In genomic region chr10:95434583-95434982, GRCh38 we compare ENCODE assay signal across 17 cellular contexts.
DNase-seq lines count a peak whose midpoint lies in the region; ATAC-seq and TF ChIP-seq lines count a peak whose summit lies in the region.
"Had no signal": no experiment of that assay in that cellular context is flagged by ENCODE, and none has a peak within 500 bp of the region (broad histone marks: within the 10 kb centered on the region; RNA-seq: fewer than 3 reads in every experiment).

No MANE protein-coding gene starts in this region.

- ATAC-seq in Right ventricle myocardium inferior: no peak
- ATAC-seq in gastrocnemius medialis: no peak
- no peak for ATAC-seq in activated CD4-positive, alpha-beta T cell treated with anti-CD3 and anti-CD28 coated beads for 36 hours
- ATAC-seq in T-cell (replicated peaks in 1 of 4): no peak
- no peak for ATAC-seq in GM21619 (IDR thresholded peaks at IDR 0.05; ENCODE audit: unreplicated experiment)
- ATAC-seq: activated CD8-positive, alpha-beta memory T cell treated with anti-CD3 and anti-CD28 coated beads, Interleukin-2, amount 10 ng/mL, durations not matched to agents 7 days and 5 days had no signal

- H3K4me1 ChIP-seq in left ventricle myocardium inferior (peaks cover 100% of the 10 kb centered on the region), gastrocnemius medialis (peaks cover 38 to 40% of the 10 kb centered on the region in 2 donors)
- H3K4me1 ChIP-seq: SJCRH30 had no signal

- TF ChIP-seq CTCF in left ventricle myocardium inferior (IDR thresholded peaks at IDR 0.05; ENCODE audit: borderline replicate concordance) (no peak), gastrocnemius medialis (IDR thresholded peaks at IDR 0.05 in 4 of 5, conservative IDR thresholded peaks at IDR 0.05 in 1 of 5) (no peak)

- POLR2A ChIA-PET in activated CD4-positive, alpha-beta T cell treated with anti-CD3 and anti-CD28 coated beads for 36 hours (lab: Charles Lee): interaction anchor here (0.5 kb wide), 1 partner anchor 188 kb away, joined by 3 read pairs; no protein-coding TSS in a partner anchor
- POLR2A ChIA-PET in T-cell (lab: Charles Lee): no interaction called here

- no peak overlapping the region for H3K27ac Mint-ChIP-seq in activated CD4-positive, alpha-beta T cell treated with anti-CD3 and anti-CD28 coated beads for 36 hours
- no peak overlapping the region for H3K27ac Mint-ChIP-seq in T-cell
- H3K27ac Mint-ChIP-seq: activated CD8-positive, alpha-beta memory T cell treated with anti-CD3 and anti-CD28 coated beads, Interleukin-2, amount 10 ng/mL, durations not matched to agents 7 days and 5 days had no signal

- peaks cover 17% of the 10 kb centered on the region for H3K36me3 ChIP-seq in left ventricle myocardium inferior
- H3K36me3 ChIP-seq in gastrocnemius medialis: peaks cover 0 to 33% of the 10 kb centered on the region in 2 donors
- H3K36me3 ChIP-seq: SJCRH30 had no signal

- H3K36me3 Mint-ChIP-seq in activated CD4-positive, alpha-beta T cell treated with anti-CD3 and anti-CD28 coated beads for 36 hours (ENCODE audit: low read depth): no peaks in the 10 kb centered on the region
- H3K36me3 Mint-ChIP-seq in T-cell: no peaks in the 10 kb centered on the region
- H3K36me3 Mint-ChIP-seq: activated CD8-positive, alpha-beta memory T cell treated with anti-CD3 and anti-CD28 coated beads, Interleukin-2, amount 10 ng/mL, durations not matched to agents 7 days and 5 days; CD14-positive monocyte had no signal

- no peaks in the 10 kb centered on the region for H3K9me3 ChIP-seq in left ventricle myocardium inferior (replicated peaks)
- no peaks in the 10 kb centered on the region for H3K9me3 ChIP-seq in gastrocnemius medialis
- H3K9me3 ChIP-seq: SJCRH30 had no signal

- no peaks in the 10 kb centered on the region for H3K4me1 Mint-ChIP-seq in activated CD4-positive, alpha-beta T cell treated with anti-CD3 and anti-CD28 coated beads for 36 hours
- H3K4me1 Mint-ChIP-seq in T-cell: no peaks in the 10 kb centered on the region
- H3K4me1 Mint-ChIP-seq: CD14-positive monocyte had no signal

- no peaks in the 10 kb centered on the region for H3K27me3 Mint-ChIP-seq in activated CD4-positive, alpha-beta T cell treated with anti-CD3 and anti-CD28 coated beads for 36 hours
- H3K27me3 Mint-ChIP-seq in T-cell: no peaks in the 10 kb centered on the region

- in situ Hi-C loops in gastrocnemius medialis (cut with MboI; ENCODE audit: low sequenced_read_pairs in 4 of 4): loop anchor here in 3 of 4 donors (5.0 kb wide), 1 partner anchor 168 kb away; no protein-coding TSS in a partner anchor

- H3K4me3 Mint-ChIP-seq in activated CD4-positive, alpha-beta T cell treated with anti-CD3 and anti-CD28 coated beads for 36 hours: no peak overlapping the region
- H3K4me3 Mint-ChIP-seq in T-cell: no peak overlapping the region
- H3K4me3 Mint-ChIP-seq: activated CD8-positive, alpha-beta memory T cell treated with anti-CD3 and anti-CD28 coated beads, Interleukin-2, amount 10 ng/mL, durations not matched to agents 7 days and 5 days; CD14-positive monocyte had no signal

- no peak for DNase-seq in left ventricle myocardium inferior
- DNase-seq in Right ventricle myocardium inferior (ENCODE audit: missing footprints): no peak
- no peak for DNase-seq in gastrocnemius medialis
- no peak for DNase-seq in activated CD4-positive, alpha-beta T cell treated with anti-CD3 and anti-CD28 coated beads for 36 hours
- no peak for DNase-seq in stimulated activated CD8-positive, alpha-beta memory T cell treated with anti-CD3 and anti-CD28 coated beads, Interleukin-4, amount 100 ng/mL, for 48 hours
- DNase-seq in T-cell: no peak
- DNase-seq: activated CD8-positive, alpha-beta memory T cell treated with anti-CD3 and anti-CD28 coated beads, Interleukin-2, amount 10 ng/mL, durations not matched to agents 7 days and 5 days; amniotic stem cell; DMS79; H7; KG1; NCI-H526 treated with DMSO at 0.1 percent for 48 hours; SJCRH30; T-helper 9 cell had no signal

- no peaks in the 10 kb centered on the region for H3K9me3 Mint-ChIP-seq in activated CD4-positive, alpha-beta T cell treated with anti-CD3 and anti-CD28 coated beads for 36 hours (ENCODE audit: low read depth)
- no peaks in the 10 kb centered on the region for H3K9me3 Mint-ChIP-seq in T-cell
- H3K9me3 Mint-ChIP-seq: CD14-positive monocyte had no signal

- intact Hi-C loops in left ventricle myocardium inferior (cut with micrococcal nuclease) (loop anchor here (5.0 to 10.0 kb wide), 2 partner anchors 120 to 168 kb away; no protein-coding TSS in a partner anchor), Right ventricle myocardium inferior (cut with DNase I) (loop anchor here (5.0 kb wide), 1 partner anchor 43 kb away; no protein-coding TSS in a partner anchor), gastrocnemius medialis (cut with DNase I; ENCODE audit: low total_unique reads) (loop anchor here (5.0 kb wide), 1 partner anchor 57 kb away; no protein-coding TSS in a partner anchor)
- intact Hi-C loops in activated CD4-positive, alpha-beta T cell treated with anti-CD3 and anti-CD28 coated beads for 36 hours (cut with DNase I, micrococcal nuclease): no loop called here

- TF ChIP-seq POLR2A in gastrocnemius medialis (IDR thresholded peaks at IDR 0.05): no peak

- H3K27me3 ChIP-seq in left ventricle myocardium inferior (ENCODE audit: low read depth) (no peaks in the 10 kb centered on the region), layer of hippocampus (ENCODE audit: control insufficient read depth, insufficient read depth, low read length) (no peaks in the 10 kb centered on the region), gastrocnemius medialis (no peaks in the 10 kb centered on the region)
- H3K27me3 ChIP-seq: SJCRH30 had no signal

- CTCF ChIA-PET in activated CD4-positive, alpha-beta T cell treated with anti-CD3 and anti-CD28 coated beads for 36 hours (lab: Charles Lee): interaction anchor here (0.5 to 0.7 kb wide), 3 partner anchors 11 to 186 kb away, joined by 3 to 7 read pairs (median 3); no protein-coding TSS in a partner anchor
- CTCF ChIA-PET in T-cell (lab: Charles Lee): interaction anchor here in 1 of 2 donors (0.9 kb wide), 1 partner anchor 11 kb away, joined by 4 read pairs; no protein-coding TSS in a partner anchor

- H3K27ac ChIP-seq in left ventricle myocardium inferior (replicated peaks): peak overlapping the region; percentile 92
- peak overlapping the region; percentile 39 for H3K27ac ChIP-seq in layer of hippocampus (ENCODE audit: low read depth, low read length)
- peak overlapping the region; percentile 57 to 73 (median 66) for H3K27ac ChIP-seq in gastrocnemius medialis
- H3K27ac ChIP-seq: SJCRH30 had no signal

- H3K4me3 ChIP-seq in left ventricle myocardium inferior: peak overlapping the region; percentile 18
- H3K4me3 ChIP-seq in gastrocnemius medialis: no peak overlapping the region
- H3K4me3 ChIP-seq: SJCRH30 had no signal

Comparison
In these comparisons a context has a peak if more than half of its experiments do, and no peak if none do; other contexts are left out.
1. H3K27ac ChIP-seq: peak in every context shown above with its lines; median percentile 92 in left ventricle myocardium inferior; 66 in gastrocnemius medialis; 39 in layer of hippocampus.
2. intact Hi-C loops: an anchor here in left ventricle myocardium inferior (5.0 to 10.0 kb wide), Right ventricle myocardium inferior (5.0 kb wide) and gastrocnemius medialis (5.0 kb wide); none called in activated CD4-positive, alpha-beta T cell treated with anti-CD3 and anti-CD28 coated beads for 36 hours.